Comparison of ENCODE assay signal across 7 cellular contexts in the genomic region with DNA sequence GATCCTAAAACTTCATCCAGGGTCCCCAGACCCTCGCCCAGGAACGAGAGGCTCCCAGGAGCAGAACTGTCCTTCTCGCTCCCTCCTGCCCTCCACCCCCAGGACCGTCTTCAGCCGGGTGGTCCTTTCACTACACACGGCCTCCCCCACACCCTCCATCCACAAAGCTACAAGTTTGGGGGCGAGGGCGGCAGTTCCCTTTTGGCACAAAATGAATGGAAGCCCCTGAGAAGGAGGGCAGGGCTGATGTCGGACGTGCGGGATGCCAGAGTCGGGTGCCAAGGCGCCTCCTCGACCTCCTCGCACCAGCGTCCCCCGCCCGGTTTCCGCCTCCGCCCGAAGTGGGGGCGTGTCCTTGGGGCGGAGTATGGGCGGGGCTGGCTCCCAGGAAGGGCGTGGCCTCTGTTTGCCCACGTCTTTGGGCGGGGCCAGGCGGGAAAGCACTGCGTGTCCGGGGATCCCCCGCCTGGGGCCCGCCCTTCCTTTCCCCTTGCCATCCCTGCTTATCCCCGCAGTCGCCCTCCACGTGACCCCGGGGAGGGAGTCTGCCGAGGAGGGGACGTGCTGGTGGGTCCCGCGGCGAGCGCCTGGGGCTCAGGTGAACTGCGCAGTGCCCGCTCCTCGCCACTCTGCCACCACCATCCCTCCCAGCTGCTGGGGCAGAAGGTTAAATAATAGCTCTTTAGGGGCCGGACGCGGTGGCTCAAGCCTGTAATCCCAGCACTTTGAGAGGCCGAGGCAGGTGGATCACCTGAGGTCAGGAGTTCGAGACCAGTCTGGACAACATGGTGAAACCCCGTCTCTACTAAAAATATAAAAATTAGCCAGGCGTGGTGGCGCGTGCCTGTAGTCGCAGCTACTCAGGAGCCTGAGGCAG. TPM values are rescaled to one million over a fixed set of nuclear protein-coding genes. Genes with fewer than 3 reads are reported as not detected.
DNase-seq lines count a peak whose midpoint lies in the region; ATAC-seq, FAIRE-seq and TF ChIP-seq lines count a peak whose summit lies in the region.

No MANE protein-coding gene starts in this region.

- peak overlapping the region; percentile 46 for H3K4me3 ChIP-seq in K562
- peak overlapping the region; percentile 45; the same call in 1 of the 2 replicates for H3K4me3 ChIP-seq in iPS DF 6.9 (ENCODE audit: low read length)
- H3K4me3 ChIP-seq in skeletal muscle cell (ENCODE audit: low read depth, low read length): peak overlapping the region; percentile 69

- TF ChIP-seq POLR2A in GM18526 (IDR thresholded peaks at IDR 0.05; ENCODE audit: extremely low read depth, insufficient read length) (peak; percentile 84), K562 (conservative IDR thresholded peaks at IDR 0.05) (peak; percentile 79)

- H3K9me3 ChIP-seq in K562 (replicated peaks; ENCODE audit: control insufficient read depth, insufficient read depth, low read depth, low read length): no peaks in the 10 kb centered on the region
- no peaks in the 10 kb centered on the region for H3K9me3 ChIP-seq in iPS DF 6.9 (ENCODE audit: control insufficient read depth, insufficient read depth, low read length)

- ATAC-seq in HG03064 (IDR thresholded peaks at IDR 0.05; ENCODE audit: low read depth, unreplicated experiment) (peak; percentile 55), K562 (peak; percentile 86)

- 9% methylated on average over 44 of the region's 55 CpGs for WGBS in K562 (ENCODE audit: insufficient coverage, low coverage, missing lambda C conversion rate)
- no CpG with 5 or more reads among the region's 55 CpGs for WGBS in iPS DF 6.9 (ENCODE audit: insufficient coverage, insufficient read length)

- in situ Hi-C loops in K562 (cut with MboI): no loop called here

- no peaks in the 10 kb centered on the region for H3K9me1 ChIP-seq in K562 (ENCODE audit: control insufficient read depth, insufficient read depth, low read length)

- intact Hi-C loops in K562 (cut with micrococcal nuclease): no loop called here

- H3K36me3 ChIP-seq in K562 (ENCODE audit: control insufficient read depth, insufficient read depth, low read length): no peaks in the 10 kb centered on the region
- no peaks in the 10 kb centered on the region for H3K36me3 ChIP-seq in iPS DF 6.9 (ENCODE audit: control insufficient read depth, insufficient read depth, low read length)

- TF ChIP-seq RAD21 in K562 (CRISPR knock-in tag; conservative IDR thresholded peaks at IDR 0.05 in 1 of 2, IDR thresholded peaks at IDR 0.05 in 1 of 2): no peak

- DNase-seq in NCI-H2107 treated with DMSO at 0.1 percent for 48 hours (lab: John Stamatoyannopoulos, UW; ENCODE audit: unreplicated experiment): peak; percentile 30
- peak; percentile 92 to 98 (median 97) for DNase-seq in K562 (ENCODE audit: extremely low read depth in 1 of 4, low spot score in 3 of 4)
- no peak for DNase-seq in iPS DF 6.9 (ENCODE audit: low read depth, low spot score)
- DNase-seq in skeletal muscle cell (ENCODE audit: low read depth): peak; percentile 74

- BruUV-seq in K562 (replicated peaks; lab: Mats Ljungman, UMichigan): TSS peak; percentile 87

- H3K27ac ChIP-seq in K562 (ENCODE audit: extremely low read depth, low read depth, low read length) (peak overlapping the region; percentile 73), iPS DF 6.9 (ENCODE audit: low read length) (no peak overlapping the region)

- POLR2A ChIA-PET in K562 (lab: Yijun Ruan, JAX): interaction anchor here (0.5 to 1.4 kb wide), 14 partner anchors 8 to 450 kb away, joined by 3 to 13 read pairs (median 4); partner anchors contain the start of genes CCDC85B, FIBP, FOSL1 and MUS81

- CTCF ChIA-PET in K562 (lab: Yijun Ruan, JAX; ENCODE audit: low intra/inter-chr PET ratio): no interaction called here

- peak overlapping the region; percentile 97 for H2AFZ ChIP-seq in K562 (ENCODE audit: low read depth, low read length)

- peak overlapping the region; percentile 59 to 92 for H3K9ac ChIP-seq in K562 (ENCODE audit: insufficient read depth in 1 of 2, low read depth in 2 of 2, low read length in 2 of 2)

- H3K4me1 ChIP-seq in K562 (replicated peaks in 1 of 2; ENCODE audit: control insufficient read depth in 2 of 2, insufficient read depth in 2 of 2, low read length in 2 of 2) (peaks cover 11 to 42% of the 10 kb centered on the region in 2 experiments), iPS DF 6.9 (ENCODE audit: control insufficient read depth, insufficient read depth, low read length) (no peaks in the 10 kb centered on the region; the same call in 1 of the 2 replicates)

- H4K20me1 ChIP-seq in K562 (replicated peaks; ENCODE audit: control insufficient read depth, insufficient read depth, low read length): no peaks in the 10 kb centered on the region

- H3K79me2 ChIP-seq in K562 (ENCODE audit: control insufficient read depth, insufficient read depth, low read length): no peaks in the 10 kb centered on the region

- FAIRE-seq in TTC549 (lab: Jason Lieb, UNC) (peak; percentile 9), K562 (lab: Jason Lieb, UNC) (peak; percentile 91)

- TF ChIP-seq EP300 in K562 (IDR thresholded peaks at IDR 0.05; ENCODE audit: low read length): no peak

- no peak for TF ChIP-seq CTCF in K562 (IDR thresholded peaks at IDR 0.05 in 2 of 3, conservative IDR thresholded peaks at IDR 0.05 in 1 of 3; ENCODE audit: insufficient read depth in 2 of 3, low read depth in 1 of 3, low read length in 3 of 3)

- H3K27me3 ChIP-seq in K562 (ENCODE audit: control insufficient read depth in 2 of 2, insufficient read depth in 2 of 2, low read length in 2 of 2) (no peaks in the 10 kb centered on the region), iPS DF 6.9 (ENCODE audit: control insufficient read depth, insufficient read depth, low read length) (no peaks in the 10 kb centered on the region)

- peak overlapping the region; percentile 97 for H3K4me2 ChIP-seq in K562 (ENCODE audit: insufficient read depth, low read length)

RNA-seq across cellular contexts. Expression of gene EFEMP2, which starts 0.9 kb away (rescaled TPM):
- total RNA-seq in K562 (2011; cell fraction: chromatin; rRNA removed; ENCODE audit: low replicate concordance): 12.1 and 30.7 TPM in 2 replicates
- 15.1 and 19.3 TPM in 2 replicates for total RNA-seq in K562 (2011; cell fraction: nucleolus; rRNA removed)
- 11.3 and 15.8 TPM in 2 replicates for total RNA-seq in K562 (2011; cell fraction: nucleoplasm; rRNA removed)
- 0.64 and 0.86 TPM in 2 replicates for total RNA-seq in K562 (2014; rRNA removed)
- total RNA-seq in K562 (2014; rRNA removed; fragmentation: Illumina TruSeq; extraction: Trizol): 0.07 and 0.32 TPM in 2 replicates
- total RNA-seq in K562 (2015; rRNA removed; fragmentation: Illumina TruSeq; extraction: Trizol): 0.57 and 0.58 TPM in 2 replicates
- 1.6 and 2.6 TPM in 2 replicates for total RNA-seq in K562 (2021)
- 2.0 and 3.9 TPM in 2 replicates for polyA plus RNA-seq in K562 (2011; rRNA removed)
- 3.3 and 4.7 TPM in 2 replicates for polyA plus RNA-seq in K562 (2011; cell fraction: cytosol; rRNA removed)
- 41.3 and 54.9 TPM in 2 replicates for polyA plus RNA-seq in K562 (2011; cell fraction: nucleus; rRNA removed)
- polyA plus RNA-seq in K562 (2012): 1.3 and 4.2 TPM in 2 replicates
- 0.74 and 1.1 TPM in 2 replicates for polyA plus RNA-seq in K562 (2014; fragmentation: Illumina TruSeq; extraction: Trizol)
- polyA plus RNA-seq in K562 (2014; fragmentation: Nextera tagmentation; extraction: Ambion mirVana): under 1 TPM in 1 of 2 experiments, not detected in 1; 0.13 TPM
- 2.9 TPM in 2 replicates for polyA plus RNA-seq in K562 (2014; rRNA removed)
- 0.53 and 1.2 TPM in 2 replicates for polyA minus RNA-seq in K562 (2011; rRNA and poly(A)+ RNA removed)
- 1.3 TPM in 1 of 2 replicates, not detected in the other for polyA minus RNA-seq in K562 (2011; cell fraction: cytosol; rRNA and poly(A)+ RNA removed)
- polyA minus RNA-seq in K562 (2011; cell fraction: nucleus; rRNA and poly(A)+ RNA removed): 7.5 and 7.8 TPM in 2 replicates

RNA-seq across cellular contexts. Expression of gene CTSW, which starts 6.1 kb away (rescaled TPM):
- not detected in 2 replicates for total RNA-seq in K562 (2011; cell fraction: chromatin; rRNA removed; ENCODE audit: low replicate concordance)
- total RNA-seq in K562 (2011; cell fraction: nucleolus; rRNA removed): not detected in 2 replicates
- not detected in 2 replicates for total RNA-seq in K562 (2011; cell fraction: nucleoplasm; rRNA removed)
- total RNA-seq in K562 (2014; rRNA removed) (not detected in 2 replicates), K562 (2014; rRNA removed; fragmentation: Illumina TruSeq; extraction: Trizol) (not detected in 2 replicates), K562 (2015; rRNA removed; fragmentation: Illumina TruSeq; extraction: Trizol) (not detected in 2 replicates), K562 (2021) (not detected in 2 replicates)
- polyA plus RNA-seq in K562 (2011; rRNA removed) (0.05 TPM in 1 of 2 replicates, not detected in the other), K562 (2014; fragmentation: Illumina TruSeq; extraction: Trizol) (not detected in 2 replicates), K562 (2014; fragmentation: Nextera tagmentation; extraction: Ambion mirVana) (under 1 TPM in 1 of 2 experiments, not detected in 1; 0.04 TPM), K562 (2014; rRNA removed) (not detected in 2 replicates)
- 0.07 TPM in 1 of 2 replicates, not detected in the other for polyA plus RNA-seq in K562 (2011; cell fraction: cytosol; rRNA removed)
- polyA plus RNA-seq in K562 (2011; cell fraction: nucleus; rRNA removed): 0.11 and 0.13 TPM in 2 replicates
- polyA plus RNA-seq in K562 (2012): 0.11 and 0.16 TPM in 2 replicates
- not detected in 2 replicates for polyA minus RNA-seq in K562 (2011; rRNA and poly(A)+ RNA removed)
- polyA minus RNA-seq in K562 (2011; cell fraction: cytosol; rRNA and poly(A)+ RNA removed): not detected in 2 replicates
- not detected in 2 replicates for polyA minus RNA-seq in K562 (2011; cell fraction: nucleus; rRNA and poly(A)+ RNA removed)

RNA-seq across cellular contexts. Expression of gene MUS81, which starts 13.3 kb away (rescaled TPM):
- total RNA-seq in K562 (2011; cell fraction: chromatin; rRNA removed; ENCODE audit: low replicate concordance): 139 and 354 TPM in 2 replicates
- 277 and 282 TPM in 2 replicates for total RNA-seq in K562 (2011; cell fraction: nucleolus; rRNA removed)
- total RNA-seq in K562 (2011; cell fraction: nucleoplasm; rRNA removed): 171 and 194 TPM in 2 replicates
- total RNA-seq in K562 (2014; rRNA removed): 79.4 and 95.8 TPM in 2 replicates
- total RNA-seq in K562 (2014; rRNA removed; fragmentation: Illumina TruSeq; extraction: Trizol): 23.0 and 33.5 TPM in 2 replicates
- total RNA-seq in K562 (2015; rRNA removed; fragmentation: Illumina TruSeq; extraction: Trizol): 53.5 and 55.8 TPM in 2 replicates
- total RNA-seq in K562 (2021): 81.5 and 91.8 TPM in 2 replicates
- polyA plus RNA-seq in K562 (2011; rRNA removed): 51.8 and 69.9 TPM in 2 replicates
- polyA plus RNA-seq in K562 (2011; cell fraction: cytosol; rRNA removed): 33.2 and 41.5 TPM in 2 replicates
- polyA plus RNA-seq in K562 (2011; cell fraction: nucleus; rRNA removed): 678 and 750 TPM in 2 replicates
- polyA plus RNA-seq in K562 (2012): 97.9 and 190 TPM in 2 replicates
- 53.7 and 62.8 TPM in 2 replicates for polyA plus RNA-seq in K562 (2014; fragmentation: Illumina TruSeq; extraction: Trizol)
- 10 to 100 TPM; 13.4 to 16.1 TPM for polyA plus RNA-seq in K562 (2014; fragmentation: Nextera tagmentation; extraction: Ambion mirVana)
- polyA plus RNA-seq in K562 (2014; rRNA removed): 103 and 118 TPM in 2 replicates
- polyA minus RNA-seq in K562 (2011; rRNA and poly(A)+ RNA removed): 11.8 and 17.2 TPM in 2 replicates
- 19.5 and 23.5 TPM in 2 replicates for polyA minus RNA-seq in K562 (2011; cell fraction: cytosol; rRNA and poly(A)+ RNA removed)
- polyA minus RNA-seq in K562 (2011; cell fraction: nucleus; rRNA and poly(A)+ RNA removed): 123 and 135 TPM in 2 replicates

RNA-seq across cellular contexts. Expression of gene FIBP, which starts 14.8 kb away (rescaled TPM):
- 53.7 and 168 TPM in 2 replicates for total RNA-seq in K562 (2011; cell fraction: chromatin; rRNA removed; ENCODE audit: low replicate concordance)
- total RNA-seq in K562 (2011; cell fraction: nucleolus; rRNA removed): 118 and 119 TPM in 2 replicates
- total RNA-seq in K562 (2011; cell fraction: nucleoplasm; rRNA removed): 83.9 and 91.0 TPM in 2 replicates
- 77.2 and 98.5 TPM in 2 replicates for total RNA-seq in K562 (2014; rRNA removed)
- total RNA-seq in K562 (2014; rRNA removed; fragmentation: Illumina TruSeq; extraction: Trizol): 36.8 and 44.6 TPM in 2 replicates
- 45.8 and 46.8 TPM in 2 replicates for total RNA-seq in K562 (2015; rRNA removed; fragmentation: Illumina TruSeq; extraction: Trizol)
- total RNA-seq in K562 (2021): 51.1 and 54.0 TPM in 2 replicates
- 58.8 and 69.4 TPM in 2 replicates for polyA plus RNA-seq in K562 (2011; rRNA removed)
- polyA plus RNA-seq in K562 (2011; cell fraction: cytosol; rRNA removed): 81.2 and 144 TPM in 2 replicates
- 131 and 187 TPM in 2 replicates for polyA plus RNA-seq in K562 (2011; cell fraction: nucleus; rRNA removed)
- polyA plus RNA-seq in K562 (2012): 65.8 and 94.8 TPM in 2 replicates
- 48.6 and 62.8 TPM in 2 replicates for polyA plus RNA-seq in K562 (2014; fragmentation: Illumina TruSeq; extraction: Trizol)
- polyA plus RNA-seq in K562 (2014; fragmentation: Nextera tagmentation; extraction: Ambion mirVana): 10 to 100 TPM; 41.2 to 46.2 TPM
- 79.2 and 82.8 TPM in 2 replicates for polyA plus RNA-seq in K562 (2014; rRNA removed)
- polyA minus RNA-seq in K562 (2011; rRNA and poly(A)+ RNA removed): 43.2 and 46.4 TPM in 2 replicates
- polyA minus RNA-seq in K562 (2011; cell fraction: cytosol; rRNA and poly(A)+ RNA removed): 59.7 and 70.4 TPM in 2 replicates
- 47.0 and 54.9 TPM in 2 replicates for polyA minus RNA-seq in K562 (2011; cell fraction: nucleus; rRNA and poly(A)+ RNA removed)

RNA-seq across cellular contexts. Expression of gene CFL1, which starts 15.5 kb away (rescaled TPM):
- total RNA-seq in K562 (2011; cell fraction: chromatin; rRNA removed; ENCODE audit: low replicate concordance): 145 and 300 TPM in 2 replicates
- total RNA-seq in K562 (2011; cell fraction: nucleolus; rRNA removed): 227 and 257 TPM in 2 replicates
- total RNA-seq in K562 (2011; cell fraction: nucleoplasm; rRNA removed): 176 and 204 TPM in 2 replicates
- total RNA-seq in K562 (2014; rRNA removed) (1,045 and 1,321 TPM in 2 replicates), K562 (2014; rRNA removed; fragmentation: Illumina TruSeq; extraction: Trizol) (570 and 664 TPM in 2 replicates), K562 (2015; rRNA removed; fragmentation: Illumina TruSeq; extraction: Trizol) (851 and 860 TPM in 2 replicates), K562 (2021) (891 and 919 TPM in 2 replicates)
- polyA plus RNA-seq in K562 (2011; rRNA removed) (632 and 770 TPM in 2 replicates), K562 (2014; fragmentation: Illumina TruSeq; extraction: Trizol) (1,101 and 1,325 TPM in 2 replicates), K562 (2014; fragmentation: Nextera tagmentation; extraction: Ambion mirVana) (100 to 1,000 TPM; 105 to 222 TPM), K562 (2014; rRNA removed) (859 and 956 TPM in 2 replicates)
- polyA plus RNA-seq in K562 (2011; cell fraction: cytosol; rRNA removed): 894 and 1,220 TPM in 2 replicates
- 307 TPM in 2 replicates for polyA plus RNA-seq in K562 (2011; cell fraction: nucleus; rRNA removed)
- polyA plus RNA-seq in K562 (2012): 903 and 977 TPM in 2 replicates
- 971 and 1,022 TPM in 2 replicates for polyA minus RNA-seq in K562 (2011; rRNA and poly(A)+ RNA removed)
- 560 and 642 TPM in 2 replicates for polyA minus RNA-seq in K562 (2011; cell fraction: cytosol; rRNA and poly(A)+ RNA removed)
- 107 and 193 TPM in 2 replicates for polyA minus RNA-seq in K562 (2011; cell fraction: nucleus; rRNA and poly(A)+ RNA removed)
